Comparison of ENCODE assay signal across 8 cellular contexts in genomic region chr1:28926629-28927441, GRCh38. TPM values are rescaled to one million over a fixed set of nuclear protein-coding genes. Genes with fewer than 3 reads are reported as not detected.
DNase-seq lines count a peak whose midpoint lies in the region; ATAC-seq, FAIRE-seq and TF ChIP-seq lines count a peak whose summit lies in the region.

No MANE protein-coding gene starts in this region.

- H3K4me3 ChIP-seq in heart right ventricle (peak overlapping the region in 2 of 10 donors; percentile 2 to 30), MM.1S (ENCODE audit: low read length) (peak overlapping the region; percentile 33), HepG2 (replicated peaks in 1 of 3; ENCODE audit: insufficient read depth in 1 of 3, low read depth in 2 of 3, low read length in 3 of 3) (no peak overlapping the region; a peak in 1 of 6 replicates), tibial artery (no peak overlapping the region)

- no peak overlapping the region for H2BK12ac ChIP-seq in H9 (ENCODE audit: insufficient read length, low read depth, low read length)

- H2BK20ac ChIP-seq in H9 (ENCODE audit: low read depth, low read length, poor library complexity, severe bottlenecking): no peak overlapping the region

- no peak overlapping the region for H4K5ac ChIP-seq in H9 (ENCODE audit: insufficient read length, low read depth, low read length)

- H3K4me2 ChIP-seq in H9 (ENCODE audit: insufficient read depth, insufficient read length, low read length): no peak overlapping the region
- H3K4me2 ChIP-seq in MM.1S (ENCODE audit: low read depth, low read length): peak overlapping the region; percentile 84
- H3K4me2 ChIP-seq in HepG2 (ENCODE audit: low read depth, low read length): peak overlapping the region; percentile 25

- peaks cover 23 to 26% of the 10 kb centered on the region in 2 experiments for H3K4me1 Mint-ChIP-seq in H9
- peaks cover 61% of the 10 kb centered on the region for H3K4me1 Mint-ChIP-seq in activated CD4-positive, alpha-beta T cell treated with anti-CD3 and anti-CD28 coated beads, Interleukin-2, amount 10 ng/mL, durations not matched to agents 7 days and 5 days

- intact Hi-C loops in heart right ventricle (cut with DNase I): no loop called here
- intact Hi-C loops in cardiac septum (cut with DNase I): no loop called here
- intact Hi-C loops in HepG2 (cut with micrococcal nuclease; ENCODE audit: unreplicated experiment): no loop called here
- intact Hi-C loops in tibial artery (cut with DNase I; ENCODE audit: low total_unique reads): no loop called here

- H3K4me3 Mint-ChIP-seq in H9: no peak overlapping the region; a peak in 1 of 5 replicates
- H3K4me3 Mint-ChIP-seq in activated CD4-positive, alpha-beta T cell treated with anti-CD3 and anti-CD28 coated beads, Interleukin-2, amount 10 ng/mL, durations not matched to agents 7 days and 5 days: peak overlapping the region; percentile 48

- CTCF ChIA-PET in activated CD4-positive, alpha-beta T cell treated with anti-CD3 and anti-CD28 coated beads, Interleukin-2, amount 10 ng/mL, durations not matched to agents 7 days and 5 days (lab: Charles Lee): no interaction called here
- CTCF ChIA-PET in HepG2 (lab: Yijun Ruan, JAX; ENCODE audit: low intra/inter-chr PET ratio, low total read pairs): no interaction called here

- POLR2A ChIA-PET in activated CD4-positive, alpha-beta T cell treated with anti-CD3 and anti-CD28 coated beads, Interleukin-2, amount 10 ng/mL, durations not matched to agents 7 days and 5 days (lab: Charles Lee): interaction anchor here (0.5 to 1.7 kb wide), 4 partner anchors 10 to 42 kb away, joined by 3 to 5 read pairs (median 4); partner anchors contain the start of gene EPB41
- POLR2A ChIA-PET in HepG2 (lab: Yijun Ruan, JAX): interaction anchor here (1.0 to 2.6 kb wide), 3 partner anchors 13 to 278 kb away, joined by 3 to 19 read pairs (median 4); partner anchors contain the start of genes EPB41 and RNU11

- H3T11ph ChIP-seq in H9 (ENCODE audit: low read length): no peak overlapping the region

- no peak overlapping the region for H2BK5ac ChIP-seq in H9 (ENCODE audit: insufficient read length, low read length)

- BruUV-seq in HepG2 (replicated peaks; lab: Mats Ljungman, UMichigan): no TSS peak

- no peak for TF ChIP-seq POLR2A in HepG2 (IDR thresholded peaks at IDR 0.05; ENCODE audit: insufficient read depth in 1 of 2, low read depth in 2 of 2, low read length in 2 of 2)

- TF ChIP-seq CTCF in heart right ventricle (IDR thresholded peaks at IDR 0.05) (no peak), H9 (conservative IDR thresholded peaks at IDR 0.05) (no peak), MM.1S (IDR thresholded peaks at IDR 0.05; ENCODE audit: low read length) (no peak), HepG2 (CRISPR knock-in tag; IDR thresholded peaks at IDR 0.05) (no peak), tibial artery (IDR thresholded peaks at IDR 0.05) (no peak)

- no peaks in the 10 kb centered on the region for H4K20me1 ChIP-seq in H9 (ENCODE audit: control insufficient read depth, insufficient read depth, insufficient read length)
- no peaks in the 10 kb centered on the region for H4K20me1 ChIP-seq in MM.1S (ENCODE audit: insufficient read depth, low read length)
- H4K20me1 ChIP-seq in HepG2 (ENCODE audit: insufficient read depth, low read length): no peaks in the 10 kb centered on the region

- H3K27ac ChIP-seq in heart right ventricle: peak overlapping the region in 8 of 10 donors; percentile 0 to 81 (median 66)
- no peak overlapping the region for H3K27ac ChIP-seq in H9 (ENCODE audit: insufficient read length, low read depth, low read length)
- H3K27ac ChIP-seq in MM.1S (ENCODE audit: low read length): peak overlapping the region; percentile 72; the same call in 1 of the 2 replicates
- peak overlapping the region; percentile 38 for H3K27ac ChIP-seq in HepG2 (ENCODE audit: extremely low read length, insufficient read depth, low read length)
- H3K27ac ChIP-seq in tibial artery: no peak overlapping the region

- FAIRE-seq in HepG2 (lab: Jason Lieb, UNC): peak; percentile 54

- TF ChIP-seq EP300 in HepG2 (IDR thresholded peaks at IDR 0.05; ENCODE audit: low read depth in 2 of 2, low read length in 2 of 2) (peak in 1 of 2 experiments; percentile 80; a peak in 2 of 4 replicates), HepG2 (CRISPR knock-in tag; IDR thresholded peaks at IDR 0.05; ENCODE audit: borderline replicate concordance) (peak; percentile 20; the same call in 1 of the 2 replicates)

- H3K27me3 Mint-ChIP-seq in H9 (ENCODE audit: low read depth): no peaks in the 10 kb centered on the region
- no peaks in the 10 kb centered on the region for H3K27me3 Mint-ChIP-seq in activated CD4-positive, alpha-beta T cell treated with anti-CD3 and anti-CD28 coated beads, Interleukin-2, amount 10 ng/mL, durations not matched to agents 7 days and 5 days

- H3K56ac ChIP-seq in H9 (ENCODE audit: insufficient read length, low read depth, low read length): no peak overlapping the region

- H3K36me3 Mint-ChIP-seq in H9 (ENCODE audit: insufficient read depth in 1 of 3, low read depth in 3 of 3): no peaks in the 10 kb centered on the region
- H3K36me3 Mint-ChIP-seq in activated CD4-positive, alpha-beta T cell treated with anti-CD3 and anti-CD28 coated beads, Interleukin-2, amount 10 ng/mL, durations not matched to agents 7 days and 5 days (ENCODE audit: low read depth): peaks cover 18% of the 10 kb centered on the region

- H3K4me1 ChIP-seq in heart right ventricle (peaks cover 0 to 46% (median 23%) of the 10 kb centered on the region in 9 donors), H9 (ENCODE audit: insufficient read depth, low read length) (no peaks in the 10 kb centered on the region; the same call in 1 of the 2 replicates), MM.1S (ENCODE audit: low read length) (peaks cover 33% of the 10 kb centered on the region), HepG2 (ENCODE audit: insufficient read depth, low read length) (peaks cover 37% of the 10 kb centered on the region), tibial artery (peaks cover 0 to 13% (median 8%) of the 10 kb centered on the region in 4 donors)

- peaks cover 31% of the 10 kb centered on the region for H3F3A ChIP-seq in MM.1S (ENCODE audit: insufficient read depth, low read length)

- TF ChIP-seq RAD21 in HepG2 (CRISPR knock-in tag; IDR thresholded peaks at IDR 0.05): no peak

- ATAC-seq in heart right ventricle (peak in 6 of 8 donors; percentile 45 to 84 (median 52)), HepG2 (peak; percentile 53; the same call in 2 of the 3 replicates)

- 43 to 62% methylated on average over 4 of the region's 4 CpGs for WGBS in heart right ventricle, 2 donors
- no CpG with 5 or more reads among the region's 4 CpGs for WGBS in H9 (ENCODE audit: extremely low coverage, insufficient read length, low lambda C conversion rate)
- WGBS in HepG2 (ENCODE audit: low lambda C conversion rate): 55% methylated on average over 4 of the region's 4 CpGs

- peaks cover 4% of the 10 kb centered on the region for H3K79me1 ChIP-seq in H9 (ENCODE audit: insufficient read depth, low read depth, low read length, poor library complexity, severe bottlenecking)

- H3K9me2 ChIP-seq in MM.1S (replicated peaks; ENCODE audit: insufficient read depth, low read length): no peaks in the 10 kb centered on the region

- H3K27me3 ChIP-seq in heart right ventricle: no peaks in the 10 kb centered on the region
- H3K27me3 ChIP-seq in H9 (ENCODE audit: insufficient read depth, low read length): no peaks in the 10 kb centered on the region
- no peaks in the 10 kb centered on the region for H3K27me3 ChIP-seq in MM.1S (replicated peaks; ENCODE audit: insufficient read depth, low read length)
- no peaks in the 10 kb centered on the region for H3K27me3 ChIP-seq in HepG2 (ENCODE audit: control insufficient read depth in 1 of 2, insufficient read depth in 2 of 2, low read length in 2 of 2)
- H3K27me3 ChIP-seq in tibial artery: no peaks in the 10 kb centered on the region

- no peak overlapping the region for H4K8ac ChIP-seq in H9 (replicated peaks; ENCODE audit: insufficient read length, low read depth, low read length)

- H2BK120ac ChIP-seq in H9 (ENCODE audit: low read depth, low read length, poor library complexity, severe bottlenecking): no peak overlapping the region

- no peaks in the 10 kb centered on the region for H3K23me2 ChIP-seq in H9 (ENCODE audit: insufficient read length, low read depth, low read length, poor library complexity, severe bottlenecking)

- H2AFZ ChIP-seq in H9 (ENCODE audit: low read length) (no peak overlapping the region), MM.1S (ENCODE audit: low read length) (no peak overlapping the region), HepG2 (ENCODE audit: low read length) (no peak overlapping the region)

- H3K9me3 ChIP-seq in heart right ventricle: no peaks in the 10 kb centered on the region
- H3K9me3 ChIP-seq in H9 (ENCODE audit: control insufficient read depth, low read depth, low read length): no peaks in the 10 kb centered on the region
- no peaks in the 10 kb centered on the region for H3K9me3 ChIP-seq in MM.1S (replicated peaks; ENCODE audit: insufficient read depth, low read length)
- no peaks in the 10 kb centered on the region for H3K9me3 ChIP-seq in HepG2 (ENCODE audit: low read length)
- no peaks in the 10 kb centered on the region for H3K9me3 ChIP-seq in tibial artery

- DNase-seq in heart right ventricle: no peak
- DNase-seq in cardiac septum (ENCODE audit: low spot score): no peak
- DNase-seq in H9: no peak
- peak; percentile 90 for DNase-seq in MM.1S
- peak; percentile 77 for DNase-seq in activated CD4-positive, alpha-beta T cell treated with anti-CD3 and anti-CD28 coated beads, Interleukin-2, amount 10 ng/mL, durations not matched to agents 7 days and 5 days
- peak; percentile 80 for DNase-seq in HepG2 (ENCODE audit: low spot score)
- no peak for DNase-seq in tibial artery
- no peak for DNase-seq in foreskin melanocyte

- no peak overlapping the region for H3K4ac ChIP-seq in H9 (ENCODE audit: low read depth, low read length)

- H3K36me3 ChIP-seq in heart right ventricle (no peaks in the 10 kb centered on the region), MM.1S (replicated peaks; ENCODE audit: insufficient read depth, low read length) (no peaks in the 10 kb centered on the region), HepG2 (replicated peaks in 1 of 2; ENCODE audit: control insufficient read depth in 1 of 2, insufficient read depth in 2 of 2, low read length in 2 of 2) (no peaks in the 10 kb centered on the region), tibial artery (no peaks in the 10 kb centered on the region)

- H4K91ac ChIP-seq in H9 (ENCODE audit: insufficient read length, low read depth, low read length): no peak overlapping the region

- H3K9ac ChIP-seq in H9 (ENCODE audit: extremely low read depth, insufficient read length, low read length) (no peak overlapping the region), MM.1S (ENCODE audit: low read length) (peak overlapping the region; percentile 24; the same call in 1 of the 2 replicates), HepG2 (ENCODE audit: insufficient read depth, low read depth, low read length) (no peak overlapping the region)

- peak overlapping the region; percentile 9 to 93 (median 92); a peak in 5 of 7 replicates for H3K27ac Mint-ChIP-seq in H9
- H3K27ac Mint-ChIP-seq in activated CD4-positive, alpha-beta T cell treated with anti-CD3 and anti-CD28 coated beads, Interleukin-2, amount 10 ng/mL, durations not matched to agents 7 days and 5 days: peak overlapping the region; percentile 95

- no peak overlapping the region for H3K14ac ChIP-seq in H9 (ENCODE audit: insufficient read depth, low read length)

- no peaks in the 10 kb centered on the region for H3K9me3 Mint-ChIP-seq in H9
- peaks cover 2% of the 10 kb centered on the region for H3K9me3 Mint-ChIP-seq in activated CD4-positive, alpha-beta T cell treated with anti-CD3 and anti-CD28 coated beads, Interleukin-2, amount 10 ng/mL, durations not matched to agents 7 days and 5 days

- H3K79me2 ChIP-seq in H9 (ENCODE audit: insufficient read depth, low read length) (no peaks in the 10 kb centered on the region; the same call in 1 of the 2 replicates), MM.1S (ENCODE audit: low read length) (peaks cover 82% of the 10 kb centered on the region), HepG2 (ENCODE audit: insufficient read depth, low read length) (peaks cover 49% of the 10 kb centered on the region)

- in situ Hi-C loops in HepG2 (cut with HindIII; ENCODE audit: extremely low pct_ligation_motif_present, low pct_unique_long_range_greater_than_20kb): no loop called here

- no peak overlapping the region for H3K18ac ChIP-seq in H9 (ENCODE audit: insufficient read length, low read depth, low read length)

- H3K23ac ChIP-seq in H9 (ENCODE audit: insufficient read length, low read depth, low read length): no peak overlapping the region

- H2AK5ac ChIP-seq in H9 (ENCODE audit: insufficient read length, low read length): no peak overlapping the region

- H2BK15ac ChIP-seq in H9 (ENCODE audit: low read depth, low read length): no peak overlapping the region

RNA-seq across cellular contexts. Expression of gene EPB41, which starts 12.5 kb away (rescaled TPM):
- 10 to 100 TPM; 14.7 to 36.8 (median 24.7) TPM for total RNA-seq in heart right ventricle
- 1 to 10 TPM; 4.1 to 8.9 TPM for polyA plus RNA-seq in heart right ventricle
- total RNA-seq in cardiac septum: 29.3 TPM
- 72.5 and 75.4 TPM in 2 replicates for total RNA-seq in H9 (2021)
- total RNA-seq in activated CD4-positive, alpha-beta T cell treated with anti-CD3 and anti-CD28 coated beads, Interleukin-2, amount 10 ng/mL, durations not matched to agents 7 days and 5 days: 100 to 1,000 TPM; 163 to 198 TPM
- 34.5 and 51.4 TPM in 2 replicates for total RNA-seq in HepG2 (2016; rRNA removed; fragmentation: Illumina TruSeq; extraction: Trizol)
- 9.0 and 9.5 TPM in 2 replicates for total RNA-seq in HepG2 (2016; cell fraction: cytosol; rRNA removed; fragmentation: Illumina TruSeq; extraction: Trizol; ENCODE audit: low read depth)
- total RNA-seq in HepG2 (2016; cell fraction: insoluble cytoplasmic fraction; rRNA removed; fragmentation: Illumina TruSeq; extraction: Trizol): 34.2 and 48.2 TPM in 2 replicates
- 15.6 and 16.3 TPM in 2 replicates for total RNA-seq in HepG2 (2016; cell fraction: membrane; rRNA removed; fragmentation: Illumina TruSeq; extraction: Trizol)
- 27.9 and 32.7 TPM in 2 replicates for total RNA-seq in HepG2 (2016; cell fraction: nucleus; rRNA removed; fragmentation: Illumina TruSeq; extraction: Trizol)
- 38.5 and 46.7 TPM in 2 replicates for polyA plus RNA-seq in HepG2 (2011; rRNA removed)
- 23.2 and 32.0 TPM in 2 replicates for polyA plus RNA-seq in HepG2 (2011; cell fraction: cytosol; rRNA removed)
- 25.8 and 30.0 TPM in 2 replicates for polyA plus RNA-seq in HepG2 (2011; cell fraction: nucleus; rRNA removed)
- 22.0 and 22.4 TPM in 2 replicates for polyA plus RNA-seq in HepG2 (2012)
- 0.94 and 1.2 TPM in 2 replicates for polyA plus RNA-seq in HepG2 (2016; cell fraction: cytosol; fragmentation: Illumina TruSeq; extraction: Trizol; ENCODE audit: low read depth)
- 30.5 and 31.1 TPM in 2 replicates for polyA plus RNA-seq in HepG2 (2016; cell fraction: insoluble cytoplasmic fraction; fragmentation: Illumina TruSeq; extraction: Trizol; ENCODE audit: low read depth)
- polyA plus RNA-seq in HepG2 (2016; cell fraction: membrane; fragmentation: Illumina TruSeq; extraction: Trizol; ENCODE audit: low read depth): 4.9 and 5.6 TPM in 2 replicates
- 29.4 and 29.5 TPM in 2 replicates for polyA plus RNA-seq in HepG2 (2016; cell fraction: nucleus; fragmentation: Illumina TruSeq; extraction: Trizol; ENCODE audit: insufficient read depth, low read depth)
- 24.7 and 34.0 TPM in 2 replicates for polyA minus RNA-seq in HepG2 (2011; rRNA and poly(A)+ RNA removed; ENCODE audit: low replicate concordance)
- 34.3 and 35.4 TPM in 2 replicates for polyA minus RNA-seq in HepG2 (2011; cell fraction: cytosol; rRNA and poly(A)+ RNA removed)
- 56.5 and 61.2 TPM in 2 replicates for polyA minus RNA-seq in HepG2 (2011; cell fraction: nucleus; rRNA and poly(A)+ RNA removed)

Comparison
In these comparisons a context has a peak if more than half of its experiments do, and no peak if none do; other contexts are left out.
1. DNase-seq: peak in MM.1S (single experiment), activated CD4-positive, alpha-beta T cell treated with anti-CD3 and anti-CD28 coated beads, Interleukin-2, amount 10 ng/mL, durations not matched to agents 7 days and 5 days (single experiment) and HepG2 (single experiment); none in heart right ventricle (0 of 2), cardiac septum (single experiment), H9 (single experiment), tibial artery (0 of 2) and foreskin melanocyte (single experiment).
2. H3K27ac ChIP-seq: peak in heart right ventricle (8 of 10), MM.1S (single experiment) and HepG2 (single experiment); none in H9 (single experiment) and tibial artery (0 of 2).